ENCODE assay signal across 6 cellular contexts in genomic region chr4:554793-555320, GRCh38. TPM values are rescaled to one million over a fixed set of nuclear protein-coding genes. Genes with fewer than 3 reads are reported as not detected.
"Had no signal": no experiment of that assay in that cellular context is flagged by ENCODE, and none has a peak within 500 bp of the region (broad histone marks: within the 10 kb centered on the region; RNA-seq: fewer than 3 reads in every experiment).

No MANE protein-coding gene starts in this region.

RNA-seq across cellular contexts. Expression of gene TMEM271, which starts 21.2 kb away (rescaled TPM):
- total RNA-seq: HT-29, K562, M059J, Right ventricle myocardium superior, SJSA1 had no signal
- polyA plus RNA-seq: IgD-negative memory B cell, K562 had no signal
